In genomic region chr3:28933337-28933736, GRCh38 we compare ENCODE assay signal across 33 cellular contexts.
"Had no signal": no experiment of that assay in that cellular context is flagged by ENCODE, and none has a peak within 500 bp of the region (broad histone marks: within the 10 kb centered on the region; RNA-seq: fewer than 3 reads in every experiment).

No MANE protein-coding gene starts in this region.

- DNase-seq: Karpas-422, Kasumi-1, MG63, MM.1S, MV-4-11, NCI-H1048, NCI-H1092, NCI-H1092 treated with DMSO at 0.1 percent for 48 hours, NCI-H1105, NCI-H1105 treated with DMSO at 0.1 percent for 48 hours, NCI-H1417, NCI-H1417 treated with DMSO at 0.1 percent for 48 hours, NCI-H1436, NCI-H1436 treated with DMSO at 0.1 percent for 48 hours, NCI-H146, NCI-H1694, NCI-H1694 treated with DMSO at 0.1 percent for 48 hours, NCI-H187, NCI-H187 treated with DMSO at 0.1 percent for 48 hours, NCI-H1930, NCI-H2029, NCI-H2029 treated with DMSO at 0.1 percent for 48 hours, NCI-H2081, NCI-H2081 treated with DMSO at 0.1 percent for 48 hours, NCI-H2107, NCI-H2171, NCI-H2171 treated with DMSO at 0.1 percent for 48 hours, NCI-H2227 treated with DMSO at 0.1 percent for 48 hours, NCI-H226, NCI-H345, NCI-H446, NCI-H446 treated with DMSO at 0.1 percent for 48 hours, NCI-H510A had no signal
